In genomic region chr22:46103664-46104063, GRCh38 we compare ENCODE assay signal across 15 cellular contexts. TPM values are rescaled to one million over a fixed set of nuclear protein-coding genes. Genes with fewer than 3 reads are reported as not detected.
DNase-seq lines count a peak whose midpoint lies in the region; ATAC-seq and TF ChIP-seq lines count a peak whose summit lies in the region.
"Had no signal": no experiment of that assay in that cellular context is flagged by ENCODE, and none has a peak within 500 bp of the region (broad histone marks: within the 10 kb centered on the region; RNA-seq: fewer than 3 reads in every experiment).

No MANE protein-coding gene starts in this region.

- WGBS in SK-N-SH (ENCODE audit: low lambda C conversion rate), result 71% methylated on average over 7 of the region's 19 CpGs
- 76% methylated on average over 12 of the region's 19 CpGs for WGBS in prostate gland

- POLR2A ChIA-PET in SK-N-SH (lab: Yijun Ruan, JAX), result no interaction called here

- ATAC-seq in SK-N-SH treated with all-trans-retinoic acid at 6 μM for 48 hours, result no peak
- ATAC-seq in upper lobe of right lung, result no peak
- no peak for ATAC-seq in GM18870 (IDR thresholded peaks at IDR 0.05; ENCODE audit: unreplicated experiment)

- DNase-seq in SK-N-SH (no peak), dorsolateral prefrontal cortex (no peak), prostate gland (ENCODE audit: low spot score) (no peak), upper lobe of right lung (no peak), NCI-H1694 treated with DMSO at 0.1 percent for 48 hours (lab: John Stamatoyannopoulos, UW) (no peak), superior temporal gyrus (ENCODE audit: extremely low spot score) (no peak)
- DNase-seq: activated B cell treated with CpG ODN at 0.5 μM for 24 hours; activated CD8-positive, alpha-beta memory T cell treated with anti-CD3 and anti-CD28 coated beads, Interleukin-2, amount 50 U/mL, for 4 hours; COR-L47; cortex of kidney; HCEC 1CT; NCI-H2227 treated with DMSO at 0.1 percent for 48 hours; stimulated activated CD4-positive, alpha-beta T cell treated with anti-CD3 and anti-CD28 coated beads, Interleukin-2, amount 100 ng/mL, for 48 hours had no signal

- TF ChIP-seq POLR2A in prostate gland (IDR thresholded peaks at IDR 0.05), result no peak

- H3K36me3 ChIP-seq in SK-N-SH (replicated peaks in 1 of 2; ENCODE audit: control insufficient read depth in 1 of 2, insufficient read depth in 2 of 2, low read length in 1 of 2), result peaks cover 78 to 92% of the 10 kb centered on the region in 2 experiments
- H3K36me3 ChIP-seq in prostate gland, result peaks cover 0 to 21% of the 10 kb centered on the region in 2 donors
- peaks cover 71% of the 10 kb centered on the region for H3K36me3 ChIP-seq in upper lobe of right lung

- intact Hi-C loops in dorsolateral prefrontal cortex (cut with DNase I), result no loop called here
- intact Hi-C loops in prostate gland (cut with DNase I), result no loop called here
- intact Hi-C loops in upper lobe of right lung (cut with DNase I), result no loop called here

- H3K27me3 ChIP-seq in SK-N-SH (ENCODE audit: insufficient read depth) (no peaks in the 10 kb centered on the region), dorsolateral prefrontal cortex (no peaks in the 10 kb centered on the region), prostate gland (replicated peaks; ENCODE audit: insufficient read depth) (no peaks in the 10 kb centered on the region), upper lobe of right lung (no peaks in the 10 kb centered on the region)

- no peak overlapping the region for H2AFZ ChIP-seq in SK-N-SH (ENCODE audit: low read depth)

- no peaks in the 10 kb centered on the region for H3K9me2 ChIP-seq in SK-N-SH

- H3K9me3 ChIP-seq in SK-N-SH, result no peaks in the 10 kb centered on the region
- H3K9me3 ChIP-seq in prostate gland, result no peaks in the 10 kb centered on the region
- H3K9me3 ChIP-seq in upper lobe of right lung, result no peaks in the 10 kb centered on the region

- H3K27ac ChIP-seq in SK-N-SH (ENCODE audit: low read depth in 2 of 2, low read length in 1 of 2) (peak overlapping the region; percentile 60 to 98), dorsolateral prefrontal cortex (peak overlapping the region; percentile 88 to 98 (median 96)), prostate gland (peak overlapping the region; percentile 89 to 91), upper lobe of right lung (peak overlapping the region; percentile 80)

- TF ChIP-seq CTCF in SK-N-SH (IDR thresholded peaks at IDR 0.05) (no peak), dorsolateral prefrontal cortex (IDR thresholded peaks at IDR 0.05 in 54 of 56, conservative IDR thresholded peaks at IDR 0.05 in 2 of 56; ENCODE audit: low read depth in 1 of 56, partially characterized antibody in 56 of 56) (no peak), prostate gland (IDR thresholded peaks at IDR 0.05) (no peak), upper lobe of right lung (IDR thresholded peaks at IDR 0.05) (no peak)

- H3K4me2 ChIP-seq in SK-N-SH, result peak overlapping the region; percentile 11; the same call in 1 of the 2 replicates

- CTCF ChIA-PET in SK-N-SH (lab: Yijun Ruan, JAX), result no interaction called here

- H3K4me3 ChIP-seq in SK-N-SH (ENCODE audit: low read depth in 2 of 2, low read length in 1 of 2), result no peak overlapping the region
- peak overlapping the region in 18 of 59 donors; percentile 5 to 46 (median 20) for H3K4me3 ChIP-seq in dorsolateral prefrontal cortex
- H3K4me3 ChIP-seq in prostate gland, result no peak overlapping the region
- H3K4me3 ChIP-seq in upper lobe of right lung, result no peak overlapping the region

- no peak for TF ChIP-seq EP300 in SK-N-SH (IDR thresholded peaks at IDR 0.05; ENCODE audit: borderline replicate concordance in 1 of 2, low read depth in 1 of 2, low read length in 1 of 2)

- peaks cover 100% of the 10 kb centered on the region for H4K20me1 ChIP-seq in SK-N-SH (ENCODE audit: insufficient read depth)

- H3F3A ChIP-seq in SK-N-SH (replicated peaks; ENCODE audit: insufficient read depth), result peaks cover 93% of the 10 kb centered on the region

- H3K79me2 ChIP-seq in SK-N-SH (ENCODE audit: insufficient read depth), result peaks cover 100% of the 10 kb centered on the region

- H3K4me1 ChIP-seq in SK-N-SH (ENCODE audit: control insufficient read depth in 1 of 2, insufficient read depth in 2 of 2, low read depth in 1 of 2, low read length in 1 of 2) (peaks cover 25 to 93% of the 10 kb centered on the region in 2 experiments), prostate gland (replicated peaks) (peaks cover 63% of the 10 kb centered on the region), upper lobe of right lung (peaks cover 66% of the 10 kb centered on the region)

- TF ChIP-seq RAD21 in SK-N-SH (IDR thresholded peaks at IDR 0.05; ENCODE audit: low read length), result no peak

- no peak overlapping the region for H3K9ac ChIP-seq in SK-N-SH

TF ChIP-seq in SK-N-SH, 30 proteins besides CTCF, POLR2A, EP300 and RAD21:
- no peak for TF ChIP-seq YY1 (IDR thresholded peaks at IDR 0.05; ENCODE audit: low read depth)
- TF ChIP-seq FOXJ3 (CRISPR knock-in tag; IDR thresholded peaks at IDR 0.05), result no peak
- TF ChIP-seq FOSL2 (IDR thresholded peaks at IDR 0.05; ENCODE audit: borderline replicate concordance, low read depth), result no peak
- no peak for TF ChIP-seq RFX5 (IDR thresholded peaks at IDR 0.05; ENCODE audit: low read length)

TF ChIP-seq in SK-N-SH treated with all-trans-retinoic acid at 6 μM for 48 hours, 23 proteins besides CTCF, POLR2A, EP300 and RAD21:
- TF ChIP-seq ZNF565 (CRISPR knock-in tag; conservative IDR thresholded peaks at IDR 0.05; ENCODE audit: low read depth) (no peak), PATZ1 (CRISPR knock-in tag; IDR thresholded peaks at IDR 0.05; ENCODE audit: borderline replicate concordance) (no peak), ARNTL (CRISPR knock-in tag; IDR thresholded peaks at IDR 0.05; ENCODE audit: borderline replicate concordance, low read depth) (no peak), ISL1 (CRISPR knock-in tag; IDR thresholded peaks at IDR 0.05) (no peak), OSR1 (CRISPR knock-in tag; IDR thresholded peaks at IDR 0.05) (no peak), ESRRG (CRISPR knock-in tag; IDR thresholded peaks at IDR 0.05) (no peak), ZNF70 (CRISPR knock-in tag; IDR thresholded peaks at IDR 0.05) (no peak), TSHZ2 (CRISPR knock-in tag; IDR thresholded peaks at IDR 0.05) (no peak), ZFP30 (CRISPR knock-in tag; IDR thresholded peaks at IDR 0.05) (no peak), SNAI2 (CRISPR knock-in tag; IDR thresholded peaks at IDR 0.05) (no peak), ZFP3 (CRISPR knock-in tag; IDR thresholded peaks at IDR 0.05) (no peak)
- TF ChIP-seq, protein P1, sequence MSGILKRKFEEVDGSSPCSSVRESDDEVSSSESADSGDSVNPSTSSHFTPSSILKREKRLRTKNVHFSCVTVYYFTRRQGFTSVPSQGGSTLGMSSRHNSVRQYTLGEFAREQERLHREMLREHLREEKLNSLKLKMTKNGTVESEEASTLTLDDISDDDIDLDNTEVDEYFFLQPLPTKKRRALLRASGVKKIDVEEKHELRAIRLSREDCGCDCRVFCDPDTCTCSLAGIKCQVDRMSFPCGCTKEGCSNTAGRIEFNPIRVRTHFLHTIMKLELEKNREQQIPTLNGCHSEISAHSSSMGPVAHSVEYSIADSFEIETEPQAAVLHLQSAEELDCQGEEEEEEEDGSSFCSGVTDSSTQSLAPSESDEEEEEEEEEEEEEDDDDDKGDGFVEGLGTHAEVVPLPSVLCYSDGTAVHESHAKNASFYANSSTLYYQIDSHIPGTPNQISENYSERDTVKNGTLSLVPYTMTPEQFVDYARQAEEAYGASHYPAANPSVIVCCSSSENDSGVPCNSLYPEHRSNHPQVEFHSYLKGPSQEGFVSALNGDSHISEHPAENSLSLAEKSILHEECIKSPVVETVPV (CRISPR knock-in tag; IDR thresholded peaks at IDR 0.05), result no peak

RNA-seq across cellular contexts. Expression of gene PPARA, which starts 46.7 kb away (rescaled TPM):
- polyA plus RNA-seq in SK-N-SH (2012; rRNA removed), result 4.5 TPM in 2 replicates
- polyA plus RNA-seq in SK-N-SH (2012; cell fraction: cytosol; rRNA removed), result 4.1 and 4.4 TPM in 2 replicates
- polyA plus RNA-seq in SK-N-SH (2012; cell fraction: nucleus; rRNA removed), result 5.8 and 6.8 TPM in 2 replicates
- 10 to 100 TPM; 13.9 to 53.9 (median 22.6) TPM for total RNA-seq in dorsolateral prefrontal cortex
- total RNA-seq in prostate gland, result 10 to 100 TPM; 21.2 to 27.3 TPM
- 18.4 TPM for total RNA-seq in upper lobe of right lung
